Comparison of ENCODE assay signal across 1 cellular context in genomic region chr4:73901031-73901430, GRCh38.
TF ChIP-seq lines count a peak whose summit lies in the region.

No MANE protein-coding gene starts in this region.

TF ChIP-seq in HepG2, 621 proteins besides CTCF, POLR2A, EP300 and RAD21:
- TF ChIP-seq HOXA9 (CRISPR knock-in tag; IDR thresholded peaks at IDR 0.05; ENCODE audit: borderline replicate concordance) (no peak), CEBPB (IDR thresholded peaks at IDR 0.05; ENCODE audit: borderline replicate concordance, low read depth, low read length) (0 out of 2 replicates have a peak, but pooled peaks have one; percentile 5), SMAD1 (CRISPR knock-in tag; IDR thresholded peaks at IDR 0.05; ENCODE audit: borderline replicate concordance, low read depth) (no peak)
